Comparison of ENCODE assay signal across 8 cellular contexts in the genomic region with DNA sequence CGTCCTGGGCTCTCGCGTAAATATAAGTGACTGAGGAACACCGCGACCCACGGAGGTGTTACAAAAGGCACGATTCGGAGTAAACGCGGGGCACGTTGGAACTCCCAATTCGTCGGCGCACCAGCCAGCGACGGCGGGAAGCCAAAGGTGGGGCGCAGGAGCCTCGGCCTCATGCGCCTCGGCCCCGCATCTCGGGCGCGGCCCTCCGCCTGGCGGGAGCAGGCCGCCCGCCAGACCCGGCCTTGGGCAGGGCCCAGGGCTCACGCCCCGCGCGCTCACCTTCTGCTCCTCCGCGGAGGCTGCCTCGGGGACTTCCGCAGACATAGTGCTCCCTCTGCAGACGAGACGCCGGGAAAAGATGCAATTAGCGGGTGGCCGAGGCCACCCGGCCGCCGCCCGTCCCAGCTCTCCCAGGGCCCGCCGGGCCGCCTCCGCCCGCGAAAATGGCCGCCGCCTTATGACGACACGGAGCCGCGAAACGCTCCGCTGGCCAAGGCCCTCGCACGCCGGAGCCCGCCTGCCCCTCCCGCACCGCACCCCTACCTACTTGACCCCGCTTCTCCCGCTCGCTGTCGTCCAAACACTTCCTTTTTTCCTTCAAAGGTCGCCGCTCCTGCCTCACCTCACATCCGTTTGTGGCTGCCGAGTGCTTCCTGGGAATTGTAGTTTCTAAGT. TPM values are rescaled to one million over a fixed set of nuclear protein-coding genes. Genes with fewer than 3 reads are reported as not detected.
DNase-seq lines count a peak whose midpoint lies in the region; ATAC-seq and TF ChIP-seq lines count a peak whose summit lies in the region.

A gene with protein sequence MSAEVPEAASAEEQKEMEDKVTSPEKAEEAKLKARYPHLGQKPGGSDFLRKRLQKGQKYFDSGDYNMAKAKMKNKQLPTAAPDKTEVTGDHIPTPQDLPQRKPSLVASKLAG (minus strand): TSS at position 462 of the 675 bp plus-strand sequence. CDS start 138 bp downstream, at position 324.

- no peaks in the 10 kb centered on the region for H3K27me3 Mint-ChIP-seq in naive thymus-derived CD8-positive, alpha-beta T cell

- H3K27ac Mint-ChIP-seq in naive thymus-derived CD8-positive, alpha-beta T cell, result peak within 1 kb of the TSS; percentile 98 to 100 (median 100)

- POLR2A ChIA-PET in naive thymus-derived CD8-positive, alpha-beta T cell (lab: Charles Lee), result interaction anchor here (0.6 to 1.5 kb wide), 6 partner anchors 18 to 1683 kb away, joined by 3 to 8 read pairs (median 4); a partner anchor contains a TSS

- H3K27me3 ChIP-seq in Karpas-422 (ENCODE audit: low read length) (no peaks in the 10 kb centered on the region), fibroblast of lung (ENCODE audit: control insufficient read depth, insufficient read depth, low read length) (no peaks in the 10 kb centered on the region)

- H3K9me3 Mint-ChIP-seq in naive thymus-derived CD8-positive, alpha-beta T cell, result peaks cover 0 to 3% (median 0%) of the 10 kb centered on the region in 9 donors

- peaks cover 14 to 44% (median 42%) of the 10 kb centered on the region in 4 donors for H3K4me1 Mint-ChIP-seq in naive thymus-derived CD8-positive, alpha-beta T cell

- no peaks in the 10 kb centered on the region for H3K9me2 ChIP-seq in Karpas-422 (replicated peaks; ENCODE audit: insufficient read depth, low read length)

- H3K79me2 ChIP-seq in Karpas-422 (ENCODE audit: low read length) (peaks cover 49% of the 10 kb centered on the region), fibroblast of lung (ENCODE audit: control insufficient read depth, insufficient read depth, low read length) (peaks cover 48% of the 10 kb centered on the region)

- H3K4me3 ChIP-seq in Karpas-422 (ENCODE audit: low read length) (peak within 1 kb of the TSS; percentile 91), fibroblast of lung (replicated peaks in 1 of 4; ENCODE audit: control extremely low read depth in 1 of 4, insufficient read depth in 1 of 4, low read depth in 3 of 4, low read length in 4 of 4) (peak within 1 kb of the TSS; percentile 70 to 96 (median 86))

- H3K4me3 Mint-ChIP-seq in naive thymus-derived CD8-positive, alpha-beta T cell, result peak within 1 kb of the TSS; percentile 88 to 99 (median 96)

- H3K4me2 ChIP-seq in Karpas-422 (ENCODE audit: low read depth, low read length, poor library complexity, severe bottlenecking), result peak within 1 kb of the TSS; percentile 97
- peak within 1 kb of the TSS; percentile 78 for H3K4me2 ChIP-seq in fibroblast of lung (ENCODE audit: extremely low read depth, insufficient read depth, low read length)

- peak within 1 kb of the TSS; percentile 85 for H2AFZ ChIP-seq in Karpas-422 (ENCODE audit: low read length)
- peak within 1 kb of the TSS; percentile 67 for H2AFZ ChIP-seq in fibroblast of lung (ENCODE audit: low read length)

- peaks cover 0 to 2% (median 1%) of the 10 kb centered on the region in 3 donors for H3K36me3 Mint-ChIP-seq in naive thymus-derived CD8-positive, alpha-beta T cell

- H3K4me1 ChIP-seq in Karpas-422 (ENCODE audit: low read length) (peaks cover 33% of the 10 kb centered on the region), fibroblast of lung (ENCODE audit: control insufficient read depth, extremely low read depth, insufficient read depth, low read length) (no peaks in the 10 kb centered on the region)

- peak; percentile 66 for ATAC-seq in GM21825 (IDR thresholded peaks at IDR 0.05; ENCODE audit: unreplicated experiment)
- peak; percentile 77 to 79 for ATAC-seq in naive thymus-derived CD8-positive, alpha-beta T cell

- H3K9me3 ChIP-seq in Karpas-422 (ENCODE audit: low read length) (no peaks in the 10 kb centered on the region), fibroblast of lung (ENCODE audit: control insufficient read depth, insufficient read depth, low read depth, low read length) (no peaks in the 10 kb centered on the region)

- H3K27ac ChIP-seq in Karpas-422 (ENCODE audit: low read length), result peak within 1 kb of the TSS; percentile 88
- H3K27ac ChIP-seq in fibroblast of lung (ENCODE audit: insufficient read depth, low read length), result peak within 1 kb of the TSS; percentile 93

- peaks cover 13% of the 10 kb centered on the region; the same call in 1 of the 2 replicates for H4K20me1 ChIP-seq in Karpas-422 (ENCODE audit: insufficient read depth, low read depth, low read length)
- H4K20me1 ChIP-seq in fibroblast of lung (ENCODE audit: control insufficient read depth, extremely low read depth, insufficient read depth, low read length), result no peaks in the 10 kb centered on the region

- H3K36me3 ChIP-seq in Karpas-422 (ENCODE audit: insufficient read depth, low read length), result no peaks in the 10 kb centered on the region; the same call in 1 of the 2 replicates
- no peaks in the 10 kb centered on the region for H3K36me3 ChIP-seq in fibroblast of lung (ENCODE audit: control insufficient read depth, insufficient read depth, low read length)

- DNase-seq in Daoy (ENCODE audit: low read depth) (peak; percentile 100), Karpas-422 (peak; percentile 94), RPMI8226 (peak; percentile 97), fibroblast of lung (ENCODE audit: low read depth in 2 of 2) (peak; percentile 89 to 92)
- peak; percentile 59 to 65 for DNase-seq in activated T-helper 1 cell treated with anti-CD3 and anti-CD28 coated beads, Interleukin-2, amount 50 U/mL, for 16 hours (ENCODE audit: low read depth in 1 of 2, low spot score in 1 of 2)
- DNase-seq in naive thymus-derived CD8-positive, alpha-beta T cell, result peak; percentile 57 to 89 (median 77)
- DNase-seq in stimulated activated naive CD4-positive, alpha-beta T cell treated with Interleukin-2 at 50 U/mL for 16 hours (lab: John Stamatoyannopoulos, UW), result peak; percentile 82

- no peak for TF ChIP-seq CTCF in fibroblast of lung (conservative IDR thresholded peaks at IDR 0.05 in 1 of 2, IDR thresholded peaks at IDR 0.05 in 1 of 2; ENCODE audit: low read depth in 1 of 2, low read length in 2 of 2)

- H3K9ac ChIP-seq in Karpas-422 (ENCODE audit: low read length) (peak within 1 kb of the TSS; percentile 88), fibroblast of lung (ENCODE audit: insufficient read depth, low read length) (peak within 1 kb of the TSS; percentile 96)

RNA-seq across cellular contexts. Expression of the gene that starts here (rescaled TPM):
- total RNA-seq in Daoy (2014; rRNA removed; shearing (Covaris generic)), result 372 and 409 TPM in 2 replicates
- 56.9 and 118 TPM in 2 replicates for total RNA-seq in Karpas-422 (2014; rRNA removed; shearing (Covaris generic); ENCODE audit: low replicate concordance)
- total RNA-seq in fibroblast of lung, result 63.4 and 65.9 TPM in 2 replicates
- 97.0 and 97.8 TPM in 2 replicates for polyA plus RNA-seq in fibroblast of lung
- polyA plus RNA-seq in fibroblast of lung (2012), result 53.2 and 53.6 TPM in 2 replicates
- polyA minus RNA-seq in fibroblast of lung (ENCODE audit: low replicate concordance), result 19.6 and 25.3 TPM in 2 replicates
- total RNA-seq in naive thymus-derived CD8-positive, alpha-beta T cell, result 100 to 1,000 TPM in 1 of 2 experiments, 10 to 100 TPM in 1; 87.6 to 134 TPM
- polyA plus RNA-seq in naive thymus-derived CD8-positive, alpha-beta T cell, result 10 to 100 TPM; 42.0 to 55.8 (median 44.5) TPM

Comparison
In these comparisons a context has a peak if more than half of its experiments do, and no peak if none do; other contexts are left out.
1. Peak in every context shown above with its lines: DNase-seq, ATAC-seq, H3K4me3 ChIP-seq and H3K27ac ChIP-seq.